18 cellular contexts compared by ENCODE assay signal in the genomic region with DNA sequence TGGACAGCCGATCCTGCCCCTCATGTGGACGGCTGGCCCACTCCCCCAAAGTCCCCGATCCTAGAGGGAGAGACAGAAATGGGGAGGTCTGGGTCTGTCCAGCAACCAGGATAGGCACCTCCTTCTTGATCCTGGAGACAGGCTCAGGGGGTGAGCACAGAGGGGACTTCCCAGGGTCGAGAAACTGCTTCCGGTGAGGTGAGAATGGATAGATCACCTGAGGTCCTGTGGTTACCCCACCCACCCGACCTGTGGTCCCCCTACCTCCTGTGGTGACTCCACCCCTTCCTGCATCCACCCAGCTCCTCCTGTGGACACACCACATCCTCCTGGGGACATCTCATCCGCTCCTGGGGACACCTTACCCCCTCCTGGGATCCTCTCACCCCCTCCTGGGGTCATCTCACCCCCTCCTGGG. TPM values are rescaled to one million over a fixed set of nuclear protein-coding genes. Genes with fewer than 3 reads are reported as not detected.
A peak's percentile ranks its signal among the peaks of the same experiment; 100 is the strongest.
DNase-seq lines count a peak whose midpoint lies in the region; ATAC-seq, FAIRE-seq and TF ChIP-seq lines count a peak whose summit lies in the region.
"Had no signal": no experiment of that assay in that cellular context is flagged by ENCODE, and none has a peak within 500 bp of the region (broad histone marks: within the 10 kb centered on the region; RNA-seq: fewer than 3 reads in every experiment).

No MANE protein-coding gene starts in this region.

- H3K27ac ChIP-seq in effector memory CD4-positive, alpha-beta T cell (ENCODE audit: insufficient read depth, low read length, poor library complexity, severe bottlenecking), result peak overlapping the region; percentile 66
- H3K27ac ChIP-seq in heart left ventricle, result no peak overlapping the region
- H3K27ac ChIP-seq: breast epithelium, tibial nerve had no signal

- H3K27ac Mint-ChIP-seq in activated CD8-positive, alpha-beta T cell treated with anti-CD3 and anti-CD28 coated beads, Interleukin-2, amount 10 ng/mL, durations not matched to agents 7 days and 5 days, result peak overlapping the region; percentile 85
- H3K27ac Mint-ChIP-seq: progenitor cell of endocrine pancreas had no signal

- peaks cover 12% of the 10 kb centered on the region for H3K9me3 Mint-ChIP-seq in activated CD8-positive, alpha-beta T cell treated with anti-CD3 and anti-CD28 coated beads, Interleukin-2, amount 10 ng/mL, durations not matched to agents 7 days and 5 days (ENCODE audit: insufficient read depth)

- WGBS in heart left ventricle, 4 donors, result 43 to 59% (median 55%) methylated on average over 5 to 7 of the region's 7 CpGs

- intact Hi-C loops in heart left ventricle (cut with DNase I), result loop anchor here in 2 of 10 donors (5.0 kb wide), 1 partner anchor 53 kb away; no protein-coding TSS in a partner anchor

- peaks cover 40% of the 10 kb centered on the region for H3K4me1 ChIP-seq in effector memory CD4-positive, alpha-beta T cell (ENCODE audit: control insufficient read depth, insufficient read depth, low read length, poor library complexity, severe bottlenecking)
- peaks cover 0 to 8% (median 0%) of the 10 kb centered on the region in 12 donors for H3K4me1 ChIP-seq in heart left ventricle
- H3K4me1 ChIP-seq: breast epithelium had no signal

- H3K4me3 Mint-ChIP-seq in activated CD8-positive, alpha-beta T cell treated with anti-CD3 and anti-CD28 coated beads, Interleukin-2, amount 10 ng/mL, durations not matched to agents 7 days and 5 days, result peak overlapping the region; percentile 45

- POLR2A ChIA-PET in activated CD8-positive, alpha-beta T cell treated with anti-CD3 and anti-CD28 coated beads, Interleukin-2, amount 10 ng/mL, durations not matched to agents 7 days and 5 days (lab: Charles Lee), result interaction anchor here (1.8 kb wide), 1 partner anchor 156 kb away, joined by 6 read pairs; the partner anchor contains the start of gene CSGALNACT2

- no peak for TF ChIP-seq CTCF in heart left ventricle (IDR thresholded peaks at IDR 0.05)

- peak; percentile 62 for ATAC-seq in activated CD8-positive, alpha-beta T cell treated with anti-CD3 and anti-CD28 coated beads, Interleukin-2, amount 10 ng/mL, durations not matched to agents 7 days and 5 days
- ATAC-seq in heart left ventricle, result no peak
- ATAC-seq: left colon had no signal

- H3K9me3 ChIP-seq in effector memory CD4-positive, alpha-beta T cell (ENCODE audit: control insufficient read depth, low read length), result no peaks in the 10 kb centered on the region
- no peaks in the 10 kb centered on the region for H3K9me3 ChIP-seq in heart left ventricle
- H3K9me3 ChIP-seq: breast epithelium, tibial nerve had no signal

- FAIRE-seq in GM12892 (lab: Jason Lieb, UNC), result no peak
- FAIRE-seq: GM19239 had no signal

- peak; percentile 17 to 36 for DNase-seq in stimulated activated CD4-positive, alpha-beta T cell treated with anti-CD3 and anti-CD28 coated beads, Interleukin-2, amount 100 ng/mL, for 24 hours
- DNase-seq in stimulated activated CD4-positive, alpha-beta T cell treated with anti-CD3 and anti-CD28 coated beads, Interleukin-1b, Interleukin-23, amount 100 ng/mL, for 48 hours, result no peak
- DNase-seq in activated CD8-positive, alpha-beta T cell treated with anti-CD3 and anti-CD28 coated beads, Interleukin-2, amount 10 ng/mL, durations not matched to agents 7 days and 5 days, result peak; percentile 84
- peak; percentile 56 to 67 (median 57) for DNase-seq in effector memory CD4-positive, alpha-beta T cell
- DNase-seq in GM12892 (ENCODE audit: insufficient read length) (no peak), NCI-H2196 (lab: John Stamatoyannopoulos, UW; ENCODE audit: unreplicated experiment) (no peak), heart left ventricle (no peak), anterior cingulate cortex (lab: John Stamatoyannopoulos, UW) (no peak)
- DNase-seq: effector CD8-positive, alpha-beta T cell; KG1; left colon; NCI-H1092 treated with DMSO at 0.1 percent for 48 hours; NCI-H226; stimulated activated CD4-positive, alpha-beta T cell treated with anti-CD3 and anti-CD28 coated beads, Interleukin-12 subunit alpha, Interleukin-12 subunit beta, amount 100 ng/mL, for 4 hours had no signal

- no peak overlapping the region for H3K4me3 ChIP-seq in effector memory CD4-positive, alpha-beta T cell (ENCODE audit: insufficient read depth, low read depth, low read length, poor library complexity, severe bottlenecking)
- H3K4me3 ChIP-seq in heart left ventricle, result no peak overlapping the region
- H3K4me3 ChIP-seq: breast epithelium, tibial nerve had no signal

- H3K4me1 Mint-ChIP-seq in activated CD8-positive, alpha-beta T cell treated with anti-CD3 and anti-CD28 coated beads, Interleukin-2, amount 10 ng/mL, durations not matched to agents 7 days and 5 days (ENCODE audit: low read depth), result peaks cover 82% of the 10 kb centered on the region

- H3K36me3 ChIP-seq in effector memory CD4-positive, alpha-beta T cell (ENCODE audit: control insufficient read depth, insufficient read depth, low read length), result no peaks in the 10 kb centered on the region
- H3K36me3 ChIP-seq in heart left ventricle, result no peaks in the 10 kb centered on the region
- H3K36me3 ChIP-seq: breast epithelium, tibial nerve had no signal

- peaks cover 11% of the 10 kb centered on the region for H3K27me3 Mint-ChIP-seq in activated CD8-positive, alpha-beta T cell treated with anti-CD3 and anti-CD28 coated beads, Interleukin-2, amount 10 ng/mL, durations not matched to agents 7 days and 5 days (ENCODE audit: low read depth)

- CTCF ChIA-PET in activated CD8-positive, alpha-beta T cell treated with anti-CD3 and anti-CD28 coated beads, Interleukin-2, amount 10 ng/mL, durations not matched to agents 7 days and 5 days (lab: Charles Lee), result interaction anchor here (1.0 to 4.4 kb wide), 4 partner anchors 12 to 55 kb away, joined by 5 to 53 read pairs (median 20); partner anchors contain the start of gene RASGEF1A

- H3K27me3 ChIP-seq in effector memory CD4-positive, alpha-beta T cell (replicated peaks; ENCODE audit: control insufficient read depth, insufficient read depth, low read length, poor library complexity, severe bottlenecking), result no peaks in the 10 kb centered on the region
- peaks cover 0 to 36% (median 8%) of the 10 kb centered on the region in 9 donors for H3K27me3 ChIP-seq in heart left ventricle
- H3K27me3 ChIP-seq: breast epithelium, tibial nerve had no signal

- TF ChIP-seq POLR2A in GM12892 (IDR thresholded peaks at IDR 0.05; ENCODE audit: low read depth, low read length) (no peak), heart left ventricle (IDR thresholded peaks at IDR 0.05) (no peak)

- peaks cover 13% of the 10 kb centered on the region for H3K36me3 Mint-ChIP-seq in activated CD8-positive, alpha-beta T cell treated with anti-CD3 and anti-CD28 coated beads, Interleukin-2, amount 10 ng/mL, durations not matched to agents 7 days and 5 days (ENCODE audit: low read depth)

RNA-seq across cellular contexts. Expression of gene RASGEF1A, which starts 27.4 kb away (rescaled TPM):
- total RNA-seq in activated CD8-positive, alpha-beta T cell treated with anti-CD3 and anti-CD28 coated beads, Interleukin-2, amount 10 ng/mL, durations not matched to agents 7 days and 5 days, result 1 to 10 TPM; 3.6 to 4.0 TPM
- polyA plus RNA-seq in GM12892 (2012; ENCODE audit: missing spikeins), result 0.11 TPM
- 1 to 10 TPM in 6 of 9 donors, under 1 TPM in 3; 0.49 to 5.1 (median 1.4) TPM for total RNA-seq in heart left ventricle
- polyA plus RNA-seq in heart left ventricle, result under 1 TPM; 0.14 to 0.42 TPM

Comparison
In these comparisons a context has a peak if more than half of its experiments do, and no peak if none do; other contexts are left out.
1. DNase-seq: peak in stimulated activated CD4-positive, alpha-beta T cell treated with anti-CD3 and anti-CD28 coated beads, Interleukin-2, amount 100 ng/mL, for 24 hours (2 of 2), activated CD8-positive, alpha-beta T cell treated with anti-CD3 and anti-CD28 coated beads, Interleukin-2, amount 10 ng/mL, durations not matched to agents 7 days and 5 days (single experiment) and effector memory CD4-positive, alpha-beta T cell (3 of 3); none in stimulated activated CD4-positive, alpha-beta T cell treated with anti-CD3 and anti-CD28 coated beads, Interleukin-1b, Interleukin-23, amount 100 ng/mL, for 48 hours (single experiment), GM12892 (single experiment), NCI-H2196 (single experiment), heart left ventricle (0 of 5) and anterior cingulate cortex (0 of 58).